Comparison of ENCODE assay signal across 8 cellular contexts in genomic region chr17:31559647-31560501, GRCh38.
A peak's percentile ranks its signal among the peaks of the same experiment; 100 is the strongest.
DNase-seq lines count a peak whose midpoint lies in the region; ATAC-seq and TF ChIP-seq lines count a peak whose summit lies in the region.

No MANE protein-coding gene starts in this region.

- H3F3A ChIP-seq in PC-9 (ENCODE audit: insufficient read depth, low read depth), result peaks cover 30% of the 10 kb centered on the region; the same call in 1 of the 2 replicates

- no peaks in the 10 kb centered on the region for H3K9me3 Mint-ChIP-seq in CD14-positive monocyte

- peak overlapping the region in 4 of 7 donors; percentile 13 to 79 (median 56) for H3K27ac Mint-ChIP-seq in CD14-positive monocyte

- intact Hi-C loops in CD14-positive monocyte (cut with micrococcal nuclease), result loop anchor here in 1 of 2 donors (2.0 to 5.0 kb wide), 3 partner anchors 37 to 282 kb away; no protein-coding TSS in a partner anchor
- intact Hi-C loops in PC-9 (cut with micrococcal nuclease; ENCODE audit: unreplicated experiment), result loop anchor here (1.0 to 10.0 kb wide), 3 partner anchors 21 to 95 kb away; no protein-coding TSS in a partner anchor

- peak overlapping the region; percentile 74 for H3K27ac ChIP-seq in PC-9
- H3K27ac ChIP-seq in neutrophil, result peak overlapping the region; percentile 82

- ATAC-seq in HG03342 (IDR thresholded peaks at IDR 0.05; ENCODE audit: unreplicated experiment), result no peak
- no peak for ATAC-seq in HG02938 (IDR thresholded peaks at IDR 0.05; ENCODE audit: unreplicated experiment)

- H3K79me2 ChIP-seq in PC-9 (ENCODE audit: low read depth), result peaks cover 58% of the 10 kb centered on the region

- H3K4me1 Mint-ChIP-seq in CD14-positive monocyte, result peaks cover 43% of the 10 kb centered on the region

- CTCF ChIA-PET in PC-9 (lab: Charles Lee), result interaction anchor here (0.7 kb wide), 1 partner anchor 305 kb away, joined by 4 read pairs; no protein-coding TSS in a partner anchor

- H3K27me3 Mint-ChIP-seq in CD14-positive monocyte (ENCODE audit: low read depth in 3 of 3), result peaks cover 5 to 11% (median 6%) of the 10 kb centered on the region in 3 donors

- H3K4me3 ChIP-seq in PC-9 (peak overlapping the region; percentile 70), fibroblast of mammary gland (ENCODE audit: control insufficient read depth, low read depth, low read length) (peak overlapping the region; percentile 90), neutrophil (ENCODE audit: low read depth in 1 of 2, low read length in 1 of 2) (peak overlapping the region; percentile 72 to 81)

- POLR2A ChIA-PET in PC-9 (lab: Charles Lee; ENCODE audit: unreplicated experiment), result no interaction called here

- H3K36me3 ChIP-seq in PC-9 (ENCODE audit: low read depth), result peaks cover 5% of the 10 kb centered on the region; the same call in 1 of the 2 replicates
- no peaks in the 10 kb centered on the region for H3K36me3 ChIP-seq in neutrophil

- no TSS peak for BruUV-seq in PC-9 (replicated peaks; lab: Mats Ljungman, UMichigan)

- peaks cover 6 to 11% of the 10 kb centered on the region in 2 donors for H3K36me3 Mint-ChIP-seq in CD14-positive monocyte

- H3K9me3 ChIP-seq in PC-9 (ENCODE audit: insufficient read depth, low read depth), result no peaks in the 10 kb centered on the region
- H3K9me3 ChIP-seq in neutrophil, result no peaks in the 10 kb centered on the region

- H2AFZ ChIP-seq in PC-9, result peak overlapping the region; percentile 74

- H3K4me3 Mint-ChIP-seq in CD14-positive monocyte, result peak overlapping the region; percentile 71 to 82

- H3K9me2 ChIP-seq in PC-9 (ENCODE audit: insufficient read depth), result no peaks in the 10 kb centered on the region

- DNase-seq in CD14-positive monocyte (ENCODE audit: low spot score), result no peak
- peak in 1 of 2 experiments; percentile 24 for DNase-seq in PC-9
- DNase-seq in fibroblast of mammary gland (ENCODE audit: low read depth), result no peak
- DNase-seq in cerebellum (ENCODE audit: low spot score), result no peak
- no peak for DNase-seq in GM19240 (ENCODE audit: insufficient read length, low spot score)

- TF ChIP-seq CTCF in CD14-positive monocyte (IDR thresholded peaks at IDR 0.05) (no peak), PC-9 (conservative IDR thresholded peaks at IDR 0.05) (no peak), fibroblast of mammary gland (conservative IDR thresholded peaks at IDR 0.05; ENCODE audit: control insufficient read depth, insufficient read depth, low read depth, low read length) (no peak), neutrophil (IDR thresholded peaks at IDR 0.05) (no peak)

- peak overlapping the region; percentile 96 for H3K4me2 ChIP-seq in PC-9

- peaks cover 24% of the 10 kb centered on the region for H4K20me1 ChIP-seq in PC-9 (ENCODE audit: insufficient read depth)

- H3K4me1 ChIP-seq in PC-9 (replicated peaks; ENCODE audit: insufficient read depth), result peaks cover 44% of the 10 kb centered on the region
- peaks cover 48 to 55% of the 10 kb centered on the region in 2 experiments for H3K4me1 ChIP-seq in neutrophil (ENCODE audit: control insufficient read depth in 1 of 2, insufficient read depth in 1 of 2, low read depth in 1 of 2, low read length in 1 of 2)

- H3K27me3 ChIP-seq in PC-9 (ENCODE audit: insufficient read depth, low read depth) (no peaks in the 10 kb centered on the region), neutrophil (no peaks in the 10 kb centered on the region)
